ENCODE assay signal across 1 cellular context in genomic region chr2:148979164-148979918, GRCh38.
TF ChIP-seq lines count a peak whose summit lies in the region.

No MANE protein-coding gene starts in this region.

TF ChIP-seq in HepG2, 621 proteins besides CTCF, POLR2A, EP300 and RAD21 (continued from another document):
- TF ChIP-seq ZBTB43 (CRISPR knock-in tag; conservative IDR thresholded peaks at IDR 0.05) (no peak), ZNF17 (CRISPR knock-in tag; IDR thresholded peaks at IDR 0.05) (no peak), JUNB (CRISPR knock-in tag; IDR thresholded peaks at IDR 0.05; ENCODE audit: borderline replicate concordance) (no peak), ZNF574 (CRISPR knock-in tag; IDR thresholded peaks at IDR 0.05) (no peak), ZBTB21 (CRISPR knock-in tag; IDR thresholded peaks at IDR 0.05) (no peak), POLR2AphosphoS5 (IDR thresholded peaks at IDR 0.05; ENCODE audit: low read depth, low read length) (no peak), ZUFSP (CRISPR knock-in tag; IDR thresholded peaks at IDR 0.05; ENCODE audit: borderline replicate concordance) (no peak), ZNF724P (CRISPR knock-in tag; IDR thresholded peaks at IDR 0.05; ENCODE audit: borderline replicate concordance) (no peak), TP53 (CRISPR knock-in tag; conservative IDR thresholded peaks at IDR 0.05) (no peak), HOXA7 (CRISPR knock-in tag; IDR thresholded peaks at IDR 0.05) (no peak), RBFOX2 (IDR thresholded peaks at IDR 0.05; ENCODE audit: low read depth, low read length) (no peak), FOXK2 (IDR thresholded peaks at IDR 0.05) (no peak)
